In genomic region chr11:27696112-27696511, GRCh38 we compare ENCODE assay signal across 20 cellular contexts. TPM values are rescaled to one million over a fixed set of nuclear protein-coding genes. Genes with fewer than 3 reads are reported as not detected.
DNase-seq lines count a peak whose midpoint lies in the region; ATAC-seq and TF ChIP-seq lines count a peak whose summit lies in the region.
"Had no signal": no experiment of that assay in that cellular context is flagged by ENCODE, and none has a peak within 500 bp of the region (broad histone marks: within the 10 kb centered on the region; RNA-seq: fewer than 3 reads in every experiment).

No MANE protein-coding gene starts in this region.

- WGBS in IMR-90 (ENCODE audit: extremely low coverage in 2 of 2, insufficient read length in 1 of 2), 2 experiments, result no CpG with 5 or more reads among the region's 3 CpGs

- peaks cover 48% of the 10 kb centered on the region for H3K4me1 Mint-ChIP-seq in mesothelial cell of epicardium

- H3K4me3 ChIP-seq in AG10803 (ENCODE audit: low read length) (peak overlapping the region; percentile 11; the same call in 1 of the 2 replicates), IMR-90 (ENCODE audit: insufficient read depth, low read depth, low read length) (peak overlapping the region; percentile 85), brain microvascular endothelial cell (ENCODE audit: low read depth, low read length) (no peak overlapping the region)

- POLR2A ChIA-PET in IMR-90 (lab: Charles Lee; ENCODE audit: unreplicated experiment), result interaction anchor here (0.6 kb wide), 1 partner anchor 394 kb away, joined by 3 read pairs; no protein-coding TSS in a partner anchor

- H2BK120ac ChIP-seq in IMR-90 (ENCODE audit: low read depth, low read length), result no peak overlapping the region

- no peak overlapping the region for H3K4ac ChIP-seq in IMR-90 (ENCODE audit: low read depth, low read length)

- no peak overlapping the region for H4K91ac ChIP-seq in IMR-90 (ENCODE audit: insufficient read depth, low read depth, low read length)

- H2AFZ ChIP-seq in IMR-90 (replicated peaks; ENCODE audit: low read length, poor library complexity), result no peak overlapping the region

- H2BK15ac ChIP-seq in IMR-90 (ENCODE audit: low read depth, low read length), result no peak overlapping the region

- no peak overlapping the region for H4K8ac ChIP-seq in IMR-90 (ENCODE audit: low read depth in 2 of 2, low read length in 2 of 2)

- H4K20me1 ChIP-seq in IMR-90 (ENCODE audit: insufficient read depth, low read length), result peaks cover 88% of the 10 kb centered on the region

- H3K36me3 ChIP-seq in IMR-90 (ENCODE audit: control insufficient read depth, insufficient read depth, low read length), result peaks cover 14% of the 10 kb centered on the region
- H3K36me3 ChIP-seq in brain microvascular endothelial cell (replicated peaks), result no peaks in the 10 kb centered on the region

- H3K4me1 ChIP-seq in IMR-90 (ENCODE audit: control insufficient read depth, insufficient read depth, low read length), result peaks cover 4% of the 10 kb centered on the region; the same call in 1 of the 2 replicates

- dilution Hi-C loops in IMR-90 (cut with HindIII; ENCODE audit: low sequenced_read_pairs, unreplicated experiment), result no loop called here

- H2AK9ac ChIP-seq in IMR-90 (replicated peaks; ENCODE audit: low read depth, low read length, poor library complexity), result no peak overlapping the region

- H3K4me2 ChIP-seq in IMR-90 (ENCODE audit: low read depth, low read length), result peak overlapping the region; percentile 99

- no peak for TF ChIP-seq CTCF in AG10803 (conservative IDR thresholded peaks at IDR 0.05; ENCODE audit: low read length)
- no peak for TF ChIP-seq CTCF in IMR-90 (conservative IDR thresholded peaks at IDR 0.05; ENCODE audit: low read depth, low read length)
- TF ChIP-seq CTCF in brain microvascular endothelial cell (IDR thresholded peaks at IDR 0.05; ENCODE audit: low read depth, low read length, missing control alignments), result no peak
- TF ChIP-seq CTCF in mesothelial cell of epicardium (IDR thresholded peaks at IDR 0.05; ENCODE audit: unreplicated experiment), result no peak

- H3K56ac ChIP-seq in IMR-90 (ENCODE audit: extremely low read depth, insufficient read depth, low read length), result 0 out of 2 replicates have a peak overlapping the region, but pooled peaks have one; percentile 40

- H3K27me3 ChIP-seq in IMR-90 (ENCODE audit: control insufficient read depth, insufficient read depth, low read length) (no peaks in the 10 kb centered on the region), brain microvascular endothelial cell (replicated peaks) (no peaks in the 10 kb centered on the region)

- DNase-seq in AG10803 (ENCODE audit: low read depth), result peak; percentile 81
- peak; percentile 58 for DNase-seq in IMR-90
- DNase-seq in brain microvascular endothelial cell, result no peak
- no peak for DNase-seq in mesothelial cell of epicardium (ENCODE audit: low spot score in 2 of 2, unreplicated experiment in 2 of 2)
- DNase-seq in midbrain (lab: John Stamatoyannopoulos, UW), result no peak
- DNase-seq in head of caudate nucleus, result no peak
- DNase-seq in globus pallidus (ENCODE audit: low spot score), result no peak
- no peak for DNase-seq in RKO (ENCODE audit: low spot score)
- DNase-seq: activated CD8-positive, alpha-beta memory T cell treated with anti-CD3 and anti-CD28 coated beads for 24 hours; activated naive CD4-positive, alpha-beta T cell treated with anti-CD3 and anti-CD28 coated beads, Interleukin-2, amount 50 U/mL, for 16 hours; activated T-cell treated with anti-CD3 and anti-CD28 coated beads, Interleukin-2, amount 50 U/mL, for 48 hours; CD8-positive, alpha-beta memory T cell; DND-41; NCI-H1417 treated with DMSO at 0.1 percent for 48 hours; NCI-H2171; OCI-M1; substantia nigra had no signal

- peak overlapping the region; percentile 79; the same call in 1 of the 2 replicates for H3K23ac ChIP-seq in IMR-90 (ENCODE audit: low read depth, low read length)

- H3K9ac ChIP-seq in IMR-90 (ENCODE audit: low read depth, low read length), result peak overlapping the region; percentile 98

- no peaks in the 10 kb centered on the region for H3K9me3 Mint-ChIP-seq in mesothelial cell of epicardium
- H3K9me3 Mint-ChIP-seq: T-helper 2 cell treated with Interferon-gamma antibody and Interleukin-4, amounts not matched to agents 5 μg/mL and 100 μg/mL, for 36 hours had no signal

- in situ Hi-C loops in IMR-90 (cut with MboI; ENCODE audit: low sequenced_read_pairs), result loop anchor here (10.0 kb wide), 1 partner anchor 999 kb away; no protein-coding TSS in a partner anchor
- in situ Hi-C loops in brain microvascular endothelial cell (cut with HindIII; ENCODE audit: low pct_ligation_motif_present, low sequenced_read_pairs), result no loop called here

- intact Hi-C loops in IMR-90 (cut with micrococcal nuclease), result loop anchor here (5.0 kb wide), 1 partner anchor 646 kb away; no protein-coding TSS in a partner anchor
- intact Hi-C loops in head of caudate nucleus (cut with DNase I), result loop anchor here (5.0 kb wide), 1 partner anchor 1636 kb away; no protein-coding TSS in a partner anchor

- no peak overlapping the region; the same call in 1 of the 2 replicates for H3K14ac ChIP-seq in IMR-90 (replicated peaks; ENCODE audit: low read depth, low read length)

- TF ChIP-seq POLR2A in IMR-90 (IDR thresholded peaks at IDR 0.05; ENCODE audit: low read depth, low read length), result no peak

- H2BK5ac ChIP-seq in IMR-90 (ENCODE audit: low read depth, low read length, poor library complexity, severe bottlenecking), result peak overlapping the region; percentile 92

- no TSS peak for BruUV-seq in IMR-90 (replicated peaks; lab: Mats Ljungman, UMichigan)

- peak overlapping the region; percentile 57 for H3K27ac Mint-ChIP-seq in mesothelial cell of epicardium
- H3K27ac Mint-ChIP-seq: CD8-positive, alpha-beta memory T cell; T-helper 2 cell treated with Interferon-gamma antibody and Interleukin-4, amounts not matched to agents 5 μg/mL and 100 μg/mL, for 36 hours had no signal

- peaks cover 4% of the 10 kb centered on the region for H3K9me1 ChIP-seq in IMR-90 (ENCODE audit: insufficient read depth, low read length)

- H3K9me3 ChIP-seq in IMR-90 (ENCODE audit: control insufficient read depth, insufficient read depth, low read length), result no peaks in the 10 kb centered on the region

- H3K27ac ChIP-seq in IMR-90 (ENCODE audit: insufficient read depth, low read length), result peak overlapping the region; percentile 72; the same call in 1 of the 2 replicates
- H3K27ac ChIP-seq in brain microvascular endothelial cell, result peak overlapping the region; percentile 28

- no peak for TF ChIP-seq RAD21 in IMR-90 (IDR thresholded peaks at IDR 0.05; ENCODE audit: low read length)

- CTCF ChIA-PET in IMR-90 (lab: Yijun Ruan, JAX), result interaction anchor here (0.6 kb wide), 1 partner anchor 770 kb away, joined by 3 read pairs; no protein-coding TSS in a partner anchor

- peaks cover 1% of the 10 kb centered on the region for H3K27me3 Mint-ChIP-seq in mesothelial cell of epicardium (ENCODE audit: low read depth)

- ATAC-seq in IMR-90 (ENCODE audit: low read depth), result no peak
- ATAC-seq: activated CD4-positive, CD25-positive, alpha-beta regulatory T cell treated with anti-CD3 and anti-CD28 coated beads, Interleukin-2, amount 50 U/mL, for 24 hours; HepG2 had no signal

- peak overlapping the region; percentile 70; the same call in 1 of the 2 replicates for H3K18ac ChIP-seq in IMR-90 (ENCODE audit: low read depth, low read length)

- no peak overlapping the region; the same call in 1 of the 2 replicates for H4K5ac ChIP-seq in IMR-90 (ENCODE audit: low read depth, low read length)

- H3K36me3 Mint-ChIP-seq in mesothelial cell of epicardium, result no peaks in the 10 kb centered on the region
- H3K36me3 Mint-ChIP-seq: CD8-positive, alpha-beta memory T cell had no signal

- no peak overlapping the region for H2AK5ac ChIP-seq in IMR-90 (ENCODE audit: low read depth, low read length)

- peaks cover 0 to 26% of the 10 kb centered on the region in 2 experiments; a peak in 2 of 4 replicates for H3K79me1 ChIP-seq in IMR-90 (ENCODE audit: low read depth in 1 of 2, low read length in 2 of 2)

- H3K4me3 Mint-ChIP-seq in mesothelial cell of epicardium, result no peak overlapping the region
- H3K4me3 Mint-ChIP-seq: CD8-positive, alpha-beta memory T cell; T-helper 2 cell treated with Interferon-gamma antibody and Interleukin-4, amounts not matched to agents 5 μg/mL and 100 μg/mL, for 36 hours had no signal

- no peak overlapping the region for H2BK20ac ChIP-seq in IMR-90 (ENCODE audit: low read depth, low read length)

TF ChIP-seq in IMR-90, 13 proteins besides CTCF, POLR2A, EP300 and RAD21:
- TF ChIP-seq MAZ (IDR thresholded peaks at IDR 0.05; ENCODE audit: borderline replicate concordance, low read depth, low read length), result no peak
- peak; percentile 82 for TF ChIP-seq CEBPB (IDR thresholded peaks at IDR 0.05; ENCODE audit: low read depth, low read length)

RNA-seq across cellular contexts. Expression of gene BDNF, which starts 4.1 kb away (rescaled TPM):
- total RNA-seq in IMR-90 (2012; rRNA removed), result 152 and 174 TPM in 2 replicates
- polyA plus RNA-seq in IMR-90 (2012; rRNA removed), result 91.9 and 94.8 TPM in 2 replicates
- 50.7 and 60.1 TPM in 2 replicates for polyA plus RNA-seq in IMR-90 (2012; cell fraction: cytosol; rRNA removed)
- polyA plus RNA-seq in IMR-90 (2012; cell fraction: nucleus; rRNA removed; ENCODE audit: low replicate concordance), result 65.9 and 184 TPM in 2 replicates
- total RNA-seq in mesothelial cell of epicardium, result 7.1 to 8.5 TPM (median 7.9 TPM) in 3 replicates
- total RNA-seq: CD8-positive, alpha-beta memory T cell had no signal
- polyA plus RNA-seq: CD8-positive, alpha-beta memory T cell; HepG2 had no signal

Comparison
In these comparisons a context has a peak if more than half of its experiments do, and no peak if none do; other contexts are left out.
1. DNase-seq: peak in AG10803 (single experiment) and IMR-90 (single experiment); none in brain microvascular endothelial cell (single experiment), mesothelial cell of epicardium (0 of 2), midbrain (single experiment), head of caudate nucleus (0 of 42), globus pallidus (single experiment) and RKO (single experiment).
2. RNA of gene BDNF, which starts 4.1 kb away (total RNA-seq): 152 to 174 TPM in IMR-90; 7.1 to 8.5 TPM in mesothelial cell of epicardium; every median in the first group is over 10 times any median in the second.